Comparison of ENCODE assay signal across 7 cellular contexts in the genomic region with DNA sequence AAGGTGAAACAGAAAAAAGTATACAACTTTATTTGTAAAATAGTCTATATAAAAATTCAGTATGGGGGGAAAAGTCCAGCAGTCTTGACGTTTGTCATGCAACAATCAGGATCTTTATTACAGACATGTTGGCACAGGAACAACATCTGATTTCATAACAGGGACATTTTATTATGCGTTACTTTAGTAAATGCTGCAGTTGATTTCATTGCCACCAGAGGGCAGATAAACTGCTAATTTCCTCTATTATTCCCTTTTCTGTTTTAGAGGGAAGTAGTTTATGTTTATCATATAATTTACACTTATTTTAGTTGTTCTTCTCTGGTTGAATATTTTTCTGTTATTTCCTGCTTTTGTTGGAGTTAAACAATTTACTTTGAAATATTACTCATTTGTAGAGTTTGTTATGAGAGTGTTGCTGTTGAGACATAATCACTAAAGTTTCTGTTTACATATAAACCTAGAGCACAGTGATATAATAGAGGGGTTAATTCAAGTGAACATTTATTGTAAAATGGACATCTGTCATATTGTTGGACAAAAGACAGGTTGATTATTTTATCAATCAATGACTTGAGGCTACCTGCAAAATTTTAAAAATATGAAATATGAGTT. TPM values are rescaled to one million over a fixed set of nuclear protein-coding genes. Genes with fewer than 3 reads are reported as not detected.
DNase-seq lines count a peak whose midpoint lies in the region; ATAC-seq and TF ChIP-seq lines count a peak whose summit lies in the region.

No MANE protein-coding gene starts in this region.

- H3K4me3 ChIP-seq in DOHH2 (ENCODE audit: low read length) (no peak overlapping the region), SJCRH30 (no peak overlapping the region)

- peak; percentile 57 for TF ChIP-seq CTCF in DOHH2 (IDR thresholded peaks at IDR 0.05; ENCODE audit: low read depth, low read length, poor library complexity, severe bottlenecking)

- DNase-seq in SJCRH30 (peak; percentile 17 to 77), fibroblast of the conjunctiva (ENCODE audit: low read depth) (peak; percentile 22), putamen (ENCODE audit: low spot score) (peak; percentile 80)
- no peak for DNase-seq in stimulated activated CD4-positive, alpha-beta T cell treated with anti-CD3 and anti-CD28 coated beads, Interleukin-12 subunit alpha, Interleukin-12 subunit beta, amount 100 ng/mL, for 4 hours

- H3F3A ChIP-seq in DOHH2 (ENCODE audit: control insufficient read depth, insufficient read depth): no peaks in the 10 kb centered on the region

- no peaks in the 10 kb centered on the region; the same call in 1 of the 2 replicates for H3K9me3 ChIP-seq in DOHH2 (ENCODE audit: control insufficient read depth, insufficient read depth, low read length)
- no peaks in the 10 kb centered on the region for H3K9me3 ChIP-seq in SJCRH30 (replicated peaks)

- H3K9me2 ChIP-seq in DOHH2 (replicated peaks; ENCODE audit: control insufficient read depth, low read length): no peaks in the 10 kb centered on the region

- H3K36me3 ChIP-seq in DOHH2 (ENCODE audit: control insufficient read depth, low read length): no peaks in the 10 kb centered on the region
- no peaks in the 10 kb centered on the region for H3K36me3 ChIP-seq in SJCRH30

- no peaks in the 10 kb centered on the region for H3K79me2 ChIP-seq in DOHH2 (ENCODE audit: control insufficient read depth, low read length)

- H3K4me1 ChIP-seq in DOHH2 (ENCODE audit: control insufficient read depth, low read length) (no peaks in the 10 kb centered on the region), SJCRH30 (no peaks in the 10 kb centered on the region; the same call in 1 of the 2 replicates)

- peak; percentile 42 for ATAC-seq in HG03060 (IDR thresholded peaks at IDR 0.05; ENCODE audit: low read depth, unreplicated experiment)
- no peak for ATAC-seq in esophagus mucosa

- no peaks in the 10 kb centered on the region for H3K27me3 ChIP-seq in DOHH2 (ENCODE audit: control insufficient read depth, low read length)
- no peaks in the 10 kb centered on the region for H3K27me3 ChIP-seq in SJCRH30

- no peaks in the 10 kb centered on the region for H4K20me1 ChIP-seq in DOHH2 (ENCODE audit: control insufficient read depth, insufficient read depth, low read depth, low read length)

- H3K4me2 ChIP-seq in DOHH2 (ENCODE audit: low read length): no peak overlapping the region

- no peak overlapping the region for H3K27ac ChIP-seq in DOHH2 (ENCODE audit: low read depth, low read length)
- H3K27ac ChIP-seq in SJCRH30: no peak overlapping the region

RNA-seq across cellular contexts. Expression of a gene that starts 3.3 kb away (rescaled TPM):
- total RNA-seq in SJCRH30 (2014; rRNA removed; shearing (Covaris generic)): 10.4 and 11.4 TPM in 2 replicates
- 24.3 TPM for total RNA-seq in esophagus mucosa
